ENCODE assay signal across 18 cellular contexts in the genomic region with DNA sequence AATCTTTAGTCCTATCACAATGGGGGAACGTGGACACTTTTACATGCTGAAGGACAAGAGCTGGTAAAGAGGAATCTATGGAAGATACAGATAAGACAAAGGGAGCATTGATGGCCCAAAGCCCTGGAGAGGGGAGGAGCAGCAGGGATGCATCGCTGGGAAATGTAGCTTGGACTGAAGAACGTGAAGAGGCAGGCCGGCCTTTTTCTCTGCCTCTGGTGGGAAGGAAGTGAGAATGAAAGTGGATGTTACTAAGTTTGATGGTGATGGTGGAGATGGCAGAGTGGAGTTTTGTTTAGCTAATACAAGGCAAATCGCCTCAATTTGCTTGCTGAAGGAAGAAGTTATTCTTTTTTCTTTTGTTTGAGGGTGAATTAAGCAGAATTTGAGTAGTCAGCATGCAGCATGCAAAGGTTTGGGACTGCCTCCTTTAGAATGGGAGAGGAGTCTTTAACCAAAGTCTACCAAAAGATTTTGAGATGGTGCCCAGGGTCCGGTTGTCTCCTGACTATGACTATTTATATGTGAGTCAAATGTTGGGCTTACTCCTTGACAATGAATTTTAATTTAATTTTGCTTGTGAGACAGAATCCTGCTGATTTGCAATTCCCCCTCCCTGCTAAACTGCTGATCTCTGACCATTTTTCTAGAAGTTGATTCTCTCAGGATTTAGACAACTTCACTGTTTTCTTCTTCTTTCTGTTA.
DNase-seq lines count a peak whose midpoint lies in the region; ATAC-seq lines count a peak whose summit lies in the region.
"Had no signal": no experiment of that assay in that cellular context is flagged by ENCODE, and none has a peak within 500 bp of the region (broad histone marks: within the 10 kb centered on the region; RNA-seq: fewer than 3 reads in every experiment).

No MANE protein-coding gene starts in this region.

- H3K9me3 ChIP-seq in GM23248 (ENCODE audit: low read depth) (no peaks in the 10 kb centered on the region), SJSA1 (replicated peaks) (no peaks in the 10 kb centered on the region)
- H3K9me3 ChIP-seq: gastroesophageal sphincter, mucosa of descending colon, Peyer's patch, tibial artery had no signal

- H2AFZ ChIP-seq in ACC112 (ENCODE audit: low read length, unreplicated experiment) = peak overlapping the region; percentile 38
- H2AFZ ChIP-seq in GM23248 = no peak overlapping the region; the same call in 1 of the 2 replicates

- no peak overlapping the region for H3K9ac ChIP-seq in GM23248

- no peaks in the 10 kb centered on the region for H3K9me2 ChIP-seq in GM23248 (ENCODE audit: insufficient read depth)

- DNase-seq in GM23248 = peak; percentile 19
- no peak for DNase-seq in SJSA1 (ENCODE audit: low read depth in 1 of 2, low spot score in 2 of 2)
- peak; percentile 71 for DNase-seq in islet precursor cell
- no peak for DNase-seq in RKO (ENCODE audit: low spot score)
- no peak for DNase-seq in DMS79 treated with DMSO at 0.1 percent for 48 hours (lab: John Stamatoyannopoulos, UW)
- DNase-seq: amygdala; CD4-positive, alpha-beta memory T cell; mucosa of descending colon; NCI-H187; Peyer's patch; stimulated activated CD4-positive, alpha-beta T cell treated with anti-CD3 and anti-CD28 coated beads, Interleukin-4, amount 100 ng/mL, for 24 hours; T-helper 1 cell; tibial artery; WERI-Rb-1 had no signal

- in situ Hi-C loops in GM23248 (cut with MboI) = no loop called here

- H3K4me3 ChIP-seq in ACC112 (ENCODE audit: low read depth, low read length) (no peak overlapping the region), GM23248 (no peak overlapping the region), SJSA1 (no peak overlapping the region)
- H3K4me3 ChIP-seq: gastroesophageal sphincter, mucosa of descending colon, Peyer's patch, tibial artery had no signal

- H3K4me2 ChIP-seq in GM23248 (ENCODE audit: unreplicated experiment) = no peak overlapping the region

- no peaks in the 10 kb centered on the region for H3K27me3 ChIP-seq in ACC112 (ENCODE audit: insufficient read depth, low read length)
- H3K27me3 ChIP-seq in GM23248 (replicated peaks; ENCODE audit: insufficient read depth) = no peaks in the 10 kb centered on the region
- no peaks in the 10 kb centered on the region for H3K27me3 ChIP-seq in SJSA1 (replicated peaks)
- H3K27me3 ChIP-seq: Peyer's patch had no signal

- H3K79me2 ChIP-seq in ACC112 (ENCODE audit: control insufficient read depth, insufficient read depth, low read length, unreplicated experiment) = no peaks in the 10 kb centered on the region
- H3K79me2 ChIP-seq in GM23248 (ENCODE audit: insufficient read depth) = no peaks in the 10 kb centered on the region

- peaks cover 19% of the 10 kb centered on the region for H3K4me1 ChIP-seq in ACC112 (ENCODE audit: control insufficient read depth, insufficient read depth, low read length, unreplicated experiment)
- peaks cover 14% of the 10 kb centered on the region for H3K4me1 ChIP-seq in GM23248 (ENCODE audit: insufficient read depth)
- peaks cover 41% of the 10 kb centered on the region for H3K4me1 ChIP-seq in SJSA1 (replicated peaks)
- H3K4me1 ChIP-seq: gastroesophageal sphincter, Peyer's patch had no signal

- H3K36me3 ChIP-seq in ACC112 (ENCODE audit: insufficient read depth, low read length) (no peaks in the 10 kb centered on the region), GM23248 (ENCODE audit: low read depth) (no peaks in the 10 kb centered on the region), SJSA1 (no peaks in the 10 kb centered on the region)
- H3K36me3 ChIP-seq: gastroesophageal sphincter, Peyer's patch, tibial artery, WERI-Rb-1 had no signal

- 52 to 55% methylated on average over 6 of the region's 6 CpGs for WGBS in GM23248 (ENCODE audit: low coverage in 1 of 2, low lambda C conversion rate in 2 of 2, missing lambda C conversion rate in 2 of 2), 2 experiments

- H3F3A ChIP-seq in GM23248 (ENCODE audit: insufficient read depth) = peaks cover 6% of the 10 kb centered on the region; the same call in 1 of the 2 replicates

- no peaks in the 10 kb centered on the region for H4K20me1 ChIP-seq in GM23248 (ENCODE audit: insufficient read depth)

- ATAC-seq in HG03460 (IDR thresholded peaks at IDR 0.05; ENCODE audit: unreplicated experiment) = no peak
- ATAC-seq in GM18858 (IDR thresholded peaks at IDR 0.05; ENCODE audit: unreplicated experiment) = no peak
- ATAC-seq: gastroesophageal sphincter, mucosa of descending colon had no signal

- H3K27ac ChIP-seq in ACC112 (ENCODE audit: low read depth, low read length) (no peak overlapping the region), GM23248 (peak overlapping the region; percentile 11; the same call in 1 of the 2 replicates), SJSA1 (peak overlapping the region; percentile 75)
- H3K27ac ChIP-seq: gastroesophageal sphincter, Peyer's patch, tibial artery, WERI-Rb-1 had no signal

Comparison
In these comparisons a context has a peak if more than half of its experiments do, and no peak if none do; other contexts are left out.
1. DNase-seq: peak in GM23248 (single experiment) and islet precursor cell (single experiment); none in SJSA1 (0 of 2), RKO (single experiment) and DMS79 treated with DMSO at 0.1 percent for 48 hours (single experiment).